In the genomic region with DNA sequence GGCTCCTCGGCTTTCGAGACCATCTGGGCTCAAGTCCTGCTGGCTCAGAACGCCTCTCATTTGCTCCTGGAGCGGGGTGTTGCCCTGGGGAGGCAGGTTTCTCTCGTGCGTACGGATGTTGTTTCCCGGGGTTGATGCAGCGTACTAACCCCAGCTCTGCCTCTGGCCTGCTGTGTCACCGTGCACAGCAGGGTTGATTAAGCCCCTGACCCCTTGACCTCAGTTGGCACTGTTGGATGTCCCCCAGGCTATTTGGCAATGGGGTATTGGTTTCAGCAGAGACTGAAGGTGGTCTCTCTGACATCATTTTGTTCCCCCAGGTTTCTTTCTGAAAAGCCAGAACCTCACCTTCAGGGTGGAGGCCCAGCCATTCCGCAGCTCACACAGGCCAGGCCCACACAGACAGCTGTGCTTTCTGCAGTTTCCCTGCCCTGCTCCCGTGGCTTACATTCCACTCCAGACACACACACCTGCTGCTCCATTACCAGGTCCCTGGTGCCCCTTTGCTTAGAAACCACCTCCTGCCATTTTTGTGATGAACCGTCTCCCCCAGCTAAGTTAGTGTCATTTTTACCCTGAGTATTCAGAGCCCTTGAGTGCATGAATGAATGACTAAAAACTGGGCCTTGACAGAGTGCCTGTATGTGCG, we compare ENCODE assay signal across 34 cellular contexts.
DNase-seq lines count a peak whose midpoint lies in the region; ATAC-seq, FAIRE-seq and TF ChIP-seq lines count a peak whose summit lies in the region.
"Had no signal": no experiment of that assay in that cellular context is flagged by ENCODE, and none has a peak within 500 bp of the region (broad histone marks: within the 10 kb centered on the region; RNA-seq: fewer than 3 reads in every experiment).

No MANE protein-coding gene starts in this region.

- H2BK20ac ChIP-seq in IMR-90 (ENCODE audit: low read depth, low read length) = no peak overlapping the region

- H3K4me1 ChIP-seq in IMR-90 (ENCODE audit: control insufficient read depth, insufficient read depth, low read length) = peaks cover 6% of the 10 kb centered on the region; the same call in 1 of the 2 replicates
- H3K4me1 ChIP-seq in neural progenitor cell = peaks cover 52% of the 10 kb centered on the region
- H3K4me1 ChIP-seq in OCI-LY7 (ENCODE audit: insufficient read depth, low read length, poor library complexity, severe bottlenecking) = peaks cover 33% of the 10 kb centered on the region
- peaks cover 1 to 7% of the 10 kb centered on the region in 2 donors for H3K4me1 ChIP-seq in kidney (ENCODE audit: control insufficient read depth in 1 of 2, insufficient read depth in 1 of 2, low read depth in 1 of 2, low read length in 2 of 2)

- peak overlapping the region; percentile 97 for H3K27ac Mint-ChIP-seq in neural progenitor cell
- H3K27ac Mint-ChIP-seq: activated B cell treated with CpG ODN at 0.5 μM for 24 hours; activated naive CD8-positive, alpha-beta T cell treated with anti-CD3 and anti-CD28 coated beads for 36 hours; mesothelial cell of epicardium; natural killer cell had no signal

- peaks cover 0 to 3% of the 10 kb centered on the region in 2 experiments; a peak in 2 of 4 replicates for H3K79me1 ChIP-seq in IMR-90 (ENCODE audit: low read depth in 1 of 2, low read length in 2 of 2)

- H2AFZ ChIP-seq in IMR-90 (replicated peaks; ENCODE audit: low read length, poor library complexity) (no peak overlapping the region), neural progenitor cell (replicated peaks) (no peak overlapping the region), OCI-LY7 (ENCODE audit: low read length) (no peak overlapping the region)
- H2AFZ ChIP-seq: parathyroid adenoma had no signal

- CTCF ChIA-PET in IMR-90 (lab: Yijun Ruan, JAX) = no interaction called here
- CTCF ChIA-PET in OCI-LY7 (lab: Charles Lee; ENCODE audit: unreplicated experiment) = no interaction called here

- H3K27ac ChIP-seq in IMR-90 (ENCODE audit: insufficient read depth, low read length) = no peak overlapping the region
- H3K27ac ChIP-seq in caudate nucleus (ENCODE audit: low read depth, low read length) = peak overlapping the region; percentile 34
- H3K27ac ChIP-seq in neural progenitor cell = peak overlapping the region; percentile 57
- H3K27ac ChIP-seq in OCI-LY7 (ENCODE audit: low read depth, low read length, poor library complexity, severe bottlenecking) = no peak overlapping the region
- no peak overlapping the region for H3K27ac ChIP-seq in kidney (ENCODE audit: low read depth in 2 of 2, low read length in 2 of 2)
- H3K27ac ChIP-seq: 22Rv1, ascending aorta, heart right ventricle, KMS-11, left ventricle myocardium inferior, parathyroid adenoma, Peyer's patch, stomach, transverse colon had no signal

- no peak overlapping the region for H4K5ac ChIP-seq in IMR-90 (ENCODE audit: low read depth, low read length)

- H3K4ac ChIP-seq in IMR-90 (ENCODE audit: low read depth, low read length) = no peak overlapping the region

- peaks cover 60% of the 10 kb centered on the region for H3K4me1 Mint-ChIP-seq in neural progenitor cell

- H4K8ac ChIP-seq in IMR-90 (ENCODE audit: low read depth in 2 of 2, low read length in 2 of 2) = no peak overlapping the region

- whole genome bisulfite sequencing in IMR-90 (ENCODE audit: extremely low coverage in 2 of 2, insufficient read length in 1 of 2), 2 experiments = 91% methylated on average over 10 of the region's 14 CpGs; no CpG with 5 or more reads in 1 of the 2 experiments

- no peaks in the 10 kb centered on the region for H3K9me2 ChIP-seq in OCI-LY7 (ENCODE audit: insufficient read depth, low read length)

- BruUV-seq in IMR-90 (replicated peaks; lab: Mats Ljungman, UMichigan) (no TSS peak), OCI-LY7 (replicated peaks; lab: Mats Ljungman, UMichigan) (no TSS peak)

- H3K27me3 Mint-ChIP-seq in neural progenitor cell (ENCODE audit: insufficient read depth, low read depth) = peaks cover 3% of the 10 kb centered on the region
- H3K27me3 Mint-ChIP-seq: activated B cell treated with CpG ODN at 0.5 μM for 24 hours; activated naive CD8-positive, alpha-beta T cell treated with anti-CD3 and anti-CD28 coated beads for 36 hours; CD8-positive, alpha-beta memory T cell; central memory CD8-positive, alpha-beta T cell had no signal

- peaks cover 22% of the 10 kb centered on the region for H3K36me3 Mint-ChIP-seq in neural progenitor cell
- H3K36me3 Mint-ChIP-seq: natural killer cell had no signal

- TF ChIP-seq POLR2A in IMR-90 (IDR thresholded peaks at IDR 0.05; ENCODE audit: low read depth, low read length) = no peak

- H2AK9ac ChIP-seq in IMR-90 (replicated peaks; ENCODE audit: low read depth, low read length, poor library complexity) = no peak overlapping the region

- DNase-seq in DMS 273 (lab: John Stamatoyannopoulos, UW; ENCODE audit: unreplicated experiment) = peak; percentile 82
- DNase-seq in DMS 273 treated with DMSO at 0.1 percent for 48 hours (lab: John Stamatoyannopoulos, UW) = no peak
- no peak for DNase-seq in IMR-90
- DNase-seq in caudate nucleus (lab: John Stamatoyannopoulos, UW) = no peak
- DNase-seq in neural progenitor cell (ENCODE audit: low spot score) = peak; percentile 65
- no peak for DNase-seq in OCI-LY7 (ENCODE audit: low spot score)
- DNase-seq in kidney = no peak
- no peak for DNase-seq in HuH-7 (ENCODE audit: low spot score)
- DNase-seq: activated B cell treated with CpG ODN at 0.5 μM for 24 hours; activated CD4-positive, alpha-beta T cell treated with anti-CD3 and anti-CD28 coated beads, Interleukin-2, amount 50 U/mL, for 4 hours; activated effector memory CD4-positive, alpha-beta T cell treated with Interleukin-2 at 50 U/mL for 16 hours; activated naive CD8-positive, alpha-beta T cell treated with anti-CD3 and anti-CD28 coated beads for 36 hours; CD8-positive, alpha-beta memory T cell; effector CD4-positive, alpha-beta T cell; heart right ventricle; left ventricle myocardium inferior; natural killer cell; NCI-H1694 treated with DMSO at 0.1 percent for 48 hours; NK-92 treated with Interleukin-12 subunit alpha and Interleukin-12 subunit beta, amount 100 ng/mL, for 24 hours; Peyer's patch; right cardiac atrium; SIG-M5; stimulated activated CD4-positive, alpha-beta T cell treated with anti-CD3 and anti-CD28 coated beads, Interleukin-12 subunit alpha, Interleukin-12 subunit beta, amount 100 ng/mL, for 4 hours; stomach; SW 1271; T1000; transverse colon had no signal

- no peak overlapping the region for H2BK5ac ChIP-seq in IMR-90 (ENCODE audit: low read depth, low read length, poor library complexity, severe bottlenecking)

- H3K9me3 Mint-ChIP-seq in neural progenitor cell = no peaks in the 10 kb centered on the region
- H3K9me3 Mint-ChIP-seq: activated B cell treated with CpG ODN at 0.5 μM for 24 hours; activated naive CD8-positive, alpha-beta T cell treated with anti-CD3 and anti-CD28 coated beads for 36 hours; CD8-positive, alpha-beta memory T cell; central memory CD8-positive, alpha-beta T cell; natural killer cell had no signal

- H3K9me3 ChIP-seq in IMR-90 (ENCODE audit: control insufficient read depth, insufficient read depth, low read length) = no peaks in the 10 kb centered on the region
- H3K9me3 ChIP-seq in neural progenitor cell (ENCODE audit: low read depth) = no peaks in the 10 kb centered on the region
- H3K9me3 ChIP-seq in OCI-LY7 (ENCODE audit: low read length) = no peaks in the 10 kb centered on the region
- no peaks in the 10 kb centered on the region for H3K9me3 ChIP-seq in kidney (ENCODE audit: control insufficient read depth in 1 of 2, low read length in 2 of 2)
- H3K9me3 ChIP-seq: ascending aorta, heart right ventricle, left ventricle myocardium inferior, Peyer's patch, stomach, transverse colon had no signal

- H3K14ac ChIP-seq in IMR-90 (replicated peaks; ENCODE audit: low read depth, low read length) = no peak overlapping the region

- no peak for TF ChIP-seq RAD21 in IMR-90 (IDR thresholded peaks at IDR 0.05; ENCODE audit: low read length)

- H3K23ac ChIP-seq in IMR-90 (ENCODE audit: low read depth, low read length) = no peak overlapping the region

- H3K56ac ChIP-seq in IMR-90 (ENCODE audit: extremely low read depth, insufficient read depth, low read length) = no peak overlapping the region

- dilution Hi-C loops in IMR-90 (cut with HindIII; ENCODE audit: low sequenced_read_pairs, unreplicated experiment) = no loop called here

- H4K20me1 ChIP-seq in IMR-90 (ENCODE audit: insufficient read depth, low read length) (no peaks in the 10 kb centered on the region), neural progenitor cell (ENCODE audit: low read depth) (peaks cover 82% of the 10 kb centered on the region), OCI-LY7 (ENCODE audit: insufficient read depth, low read length) (no peaks in the 10 kb centered on the region)

- ATAC-seq in IMR-90 (ENCODE audit: low read depth) = no peak
- ATAC-seq: heart right ventricle, natural killer cell, right cardiac atrium had no signal

- H2BK120ac ChIP-seq in IMR-90 (ENCODE audit: low read depth, low read length) = no peak overlapping the region

- intact Hi-C loops in IMR-90 (cut with micrococcal nuclease) = no loop called here
- intact Hi-C loops in OCI-LY7 (cut with micrococcal nuclease; ENCODE audit: unreplicated experiment) = loop anchor here (5.0 kb wide), 1 partner anchor 59 kb away; no protein-coding TSS in a partner anchor
- intact Hi-C loops in kidney (cut with DNase I) = no loop called here

- no peaks in the 10 kb centered on the region for H3K27me3 ChIP-seq in IMR-90 (ENCODE audit: control insufficient read depth, insufficient read depth, low read length)
- no peaks in the 10 kb centered on the region for H3K27me3 ChIP-seq in neural progenitor cell
- H3K27me3 ChIP-seq: ascending aorta, heart right ventricle, Peyer's patch, stomach, transverse colon had no signal

- no peak overlapping the region for H3K4me3 ChIP-seq in IMR-90 (ENCODE audit: insufficient read depth, low read depth, low read length)
- H3K4me3 ChIP-seq in neural progenitor cell = no peak overlapping the region
- no peak overlapping the region for H3K4me3 ChIP-seq in OCI-LY7 (ENCODE audit: low read depth, low read length, poor library complexity, severe bottlenecking)
- H3K4me3 ChIP-seq in kidney (ENCODE audit: low read length in 2 of 2) = no peak overlapping the region
- H3K4me3 ChIP-seq: ascending aorta, heart right ventricle, left ventricle myocardium inferior, Peyer's patch, stomach, transverse colon had no signal

- H3K18ac ChIP-seq in IMR-90 (ENCODE audit: low read depth, low read length) = no peak overlapping the region

- in situ Hi-C loops in IMR-90 (cut with MboI; ENCODE audit: low sequenced_read_pairs) = no loop called here

- H3K9me1 ChIP-seq in IMR-90 (ENCODE audit: insufficient read depth, low read length) = peaks cover 2% of the 10 kb centered on the region; the same call in 1 of the 2 replicates

- H3K9ac ChIP-seq in IMR-90 (ENCODE audit: low read depth, low read length) (no peak overlapping the region), neural progenitor cell (no peak overlapping the region), kidney (ENCODE audit: low read length in 2 of 2) (no peak overlapping the region)
- H3K9ac ChIP-seq: KMS-11, parathyroid adenoma had no signal

- no peak overlapping the region for H3K4me3 Mint-ChIP-seq in neural progenitor cell
- H3K4me3 Mint-ChIP-seq: activated B cell treated with CpG ODN at 0.5 μM for 24 hours; activated naive CD8-positive, alpha-beta T cell treated with anti-CD3 and anti-CD28 coated beads for 36 hours; CD8-positive, alpha-beta memory T cell; central memory CD8-positive, alpha-beta T cell; mesothelial cell of epicardium; natural killer cell had no signal

- H4K91ac ChIP-seq in IMR-90 (ENCODE audit: insufficient read depth, low read depth, low read length) = no peak overlapping the region

- POLR2A ChIA-PET in IMR-90 (lab: Charles Lee; ENCODE audit: unreplicated experiment) = no interaction called here
- POLR2A ChIA-PET in OCI-LY7 (lab: Charles Lee) = no interaction called here

- H3K79me2 ChIP-seq in neural progenitor cell (ENCODE audit: low read depth) (peaks cover 96% of the 10 kb centered on the region), OCI-LY7 (ENCODE audit: insufficient read depth, low read depth, low read length) (no peaks in the 10 kb centered on the region)

- peak overlapping the region; percentile 53; the same call in 1 of the 2 replicates for H2AK5ac ChIP-seq in IMR-90 (ENCODE audit: low read depth, low read length)

- H3K36me3 ChIP-seq in IMR-90 (ENCODE audit: control insufficient read depth, insufficient read depth, low read length) (no peaks in the 10 kb centered on the region), neural progenitor cell (no peaks in the 10 kb centered on the region), OCI-LY7 (ENCODE audit: insufficient read depth, low read length) (peaks cover 6% of the 10 kb centered on the region; the same call in 1 of the 2 replicates), kidney (ENCODE audit: control insufficient read depth in 1 of 2, insufficient read depth in 2 of 2, low read length in 2 of 2) (no peaks in the 10 kb centered on the region)
- H3K36me3 ChIP-seq: ascending aorta, heart right ventricle, left ventricle myocardium inferior, Peyer's patch, stomach, transverse colon had no signal

- FAIRE-seq in kidney (lab: Jason Lieb, UNC) = no peak
- FAIRE-seq: H54 had no signal

- TF ChIP-seq CTCF in IMR-90 (conservative IDR thresholded peaks at IDR 0.05; ENCODE audit: low read depth, low read length) = no peak
- TF ChIP-seq CTCF in neural progenitor cell (IDR thresholded peaks at IDR 0.05) = no peak
- no peak for TF ChIP-seq CTCF in OCI-LY7 (conservative IDR thresholded peaks at IDR 0.05; ENCODE audit: low read length)
- TF ChIP-seq CTCF in kidney (IDR thresholded peaks at IDR 0.05; ENCODE audit: borderline replicate concordance, extremely low read depth, insufficient read depth) = no peak

- peaks cover 29% of the 10 kb centered on the region for H3F3A ChIP-seq in neural progenitor cell (ENCODE audit: low read depth)

- H3K4me2 ChIP-seq in IMR-90 (ENCODE audit: low read depth, low read length) (no peak overlapping the region), neural progenitor cell (peak overlapping the region; percentile 42), OCI-LY7 (ENCODE audit: low read length) (no peak overlapping the region)
- H3K4me2 ChIP-seq: KMS-11 had no signal

- no peak overlapping the region for H2BK15ac ChIP-seq in IMR-90 (ENCODE audit: low read depth, low read length)

Comparison
In these comparisons a context has a peak if more than half of its experiments do, and no peak if none do; other contexts are left out.
1. DNase-seq: peak in DMS 273 (single experiment) and neural progenitor cell (single experiment); none in DMS 273 treated with DMSO at 0.1 percent for 48 hours (single experiment), IMR-90 (single experiment), caudate nucleus (0 of 61), OCI-LY7 (single experiment), kidney (single experiment) and HuH-7 (single experiment).
2. H3K27ac ChIP-seq: peak in caudate nucleus (single experiment) and neural progenitor cell (single experiment); none in IMR-90 (single experiment), OCI-LY7 (single experiment) and kidney (0 of 2).